ENCODE assay signal across 8 cellular contexts in the genomic region with DNA sequence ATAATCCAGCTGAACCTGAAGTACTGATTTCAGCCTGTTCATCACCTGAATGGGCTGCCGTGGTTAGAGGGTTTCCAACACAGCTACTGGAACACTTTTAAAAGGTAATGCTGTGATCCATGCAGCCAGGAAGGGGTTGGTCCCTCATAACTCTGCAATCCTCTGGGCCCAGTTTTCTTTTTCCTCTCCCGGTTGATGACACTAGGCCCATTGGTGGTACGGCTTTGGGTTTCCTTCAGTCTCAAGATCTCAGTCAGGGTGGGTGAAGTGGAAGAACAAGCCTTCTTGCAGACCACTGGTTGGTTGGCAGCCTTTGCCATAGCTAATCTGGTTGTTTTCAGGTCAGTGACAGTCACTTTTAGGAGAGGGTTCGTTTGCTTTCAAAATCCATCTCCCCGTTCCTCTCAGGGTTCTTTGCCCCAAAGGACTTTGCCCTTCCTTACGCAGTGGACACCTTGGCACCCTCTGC. TPM values are rescaled to one million over a fixed set of nuclear protein-coding genes. Genes with fewer than 3 reads are reported as not detected.
DNase-seq lines count a peak whose midpoint lies in the region; ATAC-seq and TF ChIP-seq lines count a peak whose summit lies in the region.

No MANE protein-coding gene starts in this region.

- peaks cover 32% of the 10 kb centered on the region for H3K4me1 Mint-ChIP-seq in activated naive CD4-positive, alpha-beta T cell treated with anti-CD3 and anti-CD28 coated beads, Interleukin-2, amount 10 ng/mL, durations not matched to agents 7 days and 5 days
- H3K4me1 Mint-ChIP-seq in glutamatergic neuron (ENCODE audit: low read depth, unreplicated experiment) = peaks cover 7% of the 10 kb centered on the region

- TF ChIP-seq CTCF in glutamatergic neuron (IDR thresholded peaks at IDR 0.05; ENCODE audit: partially characterized antibody, unreplicated experiment) (no peak), sigmoid colon (IDR thresholded peaks at IDR 0.05) (no peak)

- peak overlapping the region; percentile 86 for H3K27ac Mint-ChIP-seq in activated naive CD4-positive, alpha-beta T cell treated with anti-CD3 and anti-CD28 coated beads, Interleukin-2, amount 10 ng/mL, durations not matched to agents 7 days and 5 days
- H3K27ac Mint-ChIP-seq in glutamatergic neuron (ENCODE audit: unreplicated experiment) = no peak overlapping the region

- no peak for TF ChIP-seq EP300 in sigmoid colon (IDR thresholded peaks at IDR 0.05)

- CTCF ChIA-PET in activated naive CD4-positive, alpha-beta T cell treated with anti-CD3 and anti-CD28 coated beads, Interleukin-2, amount 10 ng/mL, durations not matched to agents 7 days and 5 days (lab: Charles Lee) = no interaction called here

- peaks cover 0 to 26% (median 10%) of the 10 kb centered on the region in 4 donors for H3K4me1 ChIP-seq in sigmoid colon

- H3K36me3 ChIP-seq in sigmoid colon = no peaks in the 10 kb centered on the region

- no peaks in the 10 kb centered on the region for H3K36me3 Mint-ChIP-seq in activated naive CD4-positive, alpha-beta T cell treated with anti-CD3 and anti-CD28 coated beads, Interleukin-2, amount 10 ng/mL, durations not matched to agents 7 days and 5 days
- H3K36me3 Mint-ChIP-seq in glutamatergic neuron (ENCODE audit: unreplicated experiment) = no peaks in the 10 kb centered on the region

- peak; percentile 13 for ATAC-seq in HG03066 (IDR thresholded peaks at IDR 0.05; ENCODE audit: low read depth, unreplicated experiment)
- no peak for ATAC-seq in HG02840 (IDR thresholded peaks at IDR 0.05; ENCODE audit: low FRiP score, unreplicated experiment)

- H3K4me3 Mint-ChIP-seq in activated naive CD4-positive, alpha-beta T cell treated with anti-CD3 and anti-CD28 coated beads, Interleukin-2, amount 10 ng/mL, durations not matched to agents 7 days and 5 days = peak overlapping the region; percentile 94
- H3K4me3 Mint-ChIP-seq in glutamatergic neuron (ENCODE audit: unreplicated experiment) = peak overlapping the region; percentile 80

- TF ChIP-seq POLR2A in sigmoid colon (IDR thresholded peaks at IDR 0.05) = no peak

- no peaks in the 10 kb centered on the region for H3K27me3 ChIP-seq in sigmoid colon

- WGBS in sigmoid colon, 2 donors = 8 to 18% methylated on average over 6 of the region's 6 CpGs

- peak overlapping the region; percentile 70 to 92 (median 88) for H3K4me3 ChIP-seq in sigmoid colon

- peak; percentile 20 for DNase-seq in activated naive CD4-positive, alpha-beta T cell treated with anti-CD3 and anti-CD28 coated beads, Interleukin-2, amount 10 ng/mL, durations not matched to agents 7 days and 5 days
- DNase-seq in activated naive CD4-positive, alpha-beta T cell (lab: John Stamatoyannopoulos, UW) = no peak
- DNase-seq in T1000 (lab: John Stamatoyannopoulos, UW) (peak; percentile 52), glutamatergic neuron (no peak), sigmoid colon (no peak), kidney tubule cell (ENCODE audit: low spot score) (no peak)

- H3K9me3 Mint-ChIP-seq in activated naive CD4-positive, alpha-beta T cell treated with anti-CD3 and anti-CD28 coated beads, Interleukin-2, amount 10 ng/mL, durations not matched to agents 7 days and 5 days = no peaks in the 10 kb centered on the region
- H3K9me3 Mint-ChIP-seq in glutamatergic neuron (ENCODE audit: unreplicated experiment) = peaks cover 6% of the 10 kb centered on the region

- intact Hi-C loops in sigmoid colon (cut with DNase I) = loop anchor here (2.0 kb wide), 1 partner anchor 278 kb away; no protein-coding TSS in a partner anchor

- no peaks in the 10 kb centered on the region for H3K27me3 Mint-ChIP-seq in activated naive CD4-positive, alpha-beta T cell treated with anti-CD3 and anti-CD28 coated beads, Interleukin-2, amount 10 ng/mL, durations not matched to agents 7 days and 5 days
- peaks cover 2% of the 10 kb centered on the region for H3K27me3 Mint-ChIP-seq in glutamatergic neuron (ENCODE audit: unreplicated experiment)

- H3K9me3 ChIP-seq in sigmoid colon = no peaks in the 10 kb centered on the region

- H3K27ac ChIP-seq in sigmoid colon = peak overlapping the region; percentile 72 to 79 (median 76)

RNA-seq across cellular contexts. Expression of gene SLC35A3, which starts 0.5 kb away (rescaled TPM):
- total RNA-seq in glutamatergic neuron (ENCODE audit: unreplicated experiment) (7.7 TPM), sigmoid colon (10 to 100 TPM; 20.2 to 23.9 (median 22.1) TPM)
- polyA plus RNA-seq in sigmoid colon = 10 to 100 TPM; 24.3 to 40.6 (median 24.6) TPM

Comparison
In these comparisons a context has a peak if more than half of its experiments do, and no peak if none do; other contexts are left out.
1. DNase-seq: peak in activated naive CD4-positive, alpha-beta T cell treated with anti-CD3 and anti-CD28 coated beads, Interleukin-2, amount 10 ng/mL, durations not matched to agents 7 days and 5 days (single experiment) and T1000 (single experiment); none in activated naive CD4-positive, alpha-beta T cell (0 of 4), glutamatergic neuron (single experiment), sigmoid colon (single experiment) and kidney tubule cell (single experiment).